Comparison of ENCODE assay signal across 1 cellular context in the genomic region with DNA sequence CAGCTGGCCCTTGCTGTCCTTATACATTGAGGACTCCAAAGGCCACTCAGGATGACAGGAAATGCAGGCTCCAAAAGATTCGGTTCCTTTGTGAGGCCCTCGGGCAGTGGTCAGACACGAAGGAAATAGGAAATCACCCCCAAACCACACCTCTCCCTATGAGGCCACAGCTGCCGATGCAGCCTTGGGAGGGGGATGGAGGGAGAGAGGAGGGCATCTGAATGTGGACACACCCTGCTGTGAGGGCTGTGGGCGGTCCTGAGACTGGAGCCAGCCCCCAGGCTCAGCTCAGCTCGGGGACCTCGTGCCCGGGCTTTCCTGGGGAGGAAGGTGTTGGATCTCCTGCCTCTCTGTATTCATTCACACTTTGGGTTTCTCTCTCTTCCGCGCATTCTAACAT.
A peak's percentile ranks its signal among the peaks of the same experiment; 100 is the strongest.
TF ChIP-seq lines count a peak whose summit lies in the region.

No MANE protein-coding gene starts in this region.

TF ChIP-seq in K562, 482 proteins besides CTCF, POLR2A, EP300 and RAD21:
- 0 out of 2 replicates have a peak, but pooled peaks have one; percentile 6 for TF ChIP-seq POLR2AphosphoS2 (IDR thresholded peaks at IDR 0.05; ENCODE audit: low read length)
- no peak for TF ChIP-seq CHCHD3 (CRISPR knock-in tag; IDR thresholded peaks at IDR 0.05)
- TF ChIP-seq POLR2G (IDR thresholded peaks at IDR 0.05; ENCODE audit: low read depth, low read length) = 0 out of 2 replicates have a peak, but pooled peaks have one; percentile 38
